8 cellular contexts compared by ENCODE assay signal in the genomic region with DNA sequence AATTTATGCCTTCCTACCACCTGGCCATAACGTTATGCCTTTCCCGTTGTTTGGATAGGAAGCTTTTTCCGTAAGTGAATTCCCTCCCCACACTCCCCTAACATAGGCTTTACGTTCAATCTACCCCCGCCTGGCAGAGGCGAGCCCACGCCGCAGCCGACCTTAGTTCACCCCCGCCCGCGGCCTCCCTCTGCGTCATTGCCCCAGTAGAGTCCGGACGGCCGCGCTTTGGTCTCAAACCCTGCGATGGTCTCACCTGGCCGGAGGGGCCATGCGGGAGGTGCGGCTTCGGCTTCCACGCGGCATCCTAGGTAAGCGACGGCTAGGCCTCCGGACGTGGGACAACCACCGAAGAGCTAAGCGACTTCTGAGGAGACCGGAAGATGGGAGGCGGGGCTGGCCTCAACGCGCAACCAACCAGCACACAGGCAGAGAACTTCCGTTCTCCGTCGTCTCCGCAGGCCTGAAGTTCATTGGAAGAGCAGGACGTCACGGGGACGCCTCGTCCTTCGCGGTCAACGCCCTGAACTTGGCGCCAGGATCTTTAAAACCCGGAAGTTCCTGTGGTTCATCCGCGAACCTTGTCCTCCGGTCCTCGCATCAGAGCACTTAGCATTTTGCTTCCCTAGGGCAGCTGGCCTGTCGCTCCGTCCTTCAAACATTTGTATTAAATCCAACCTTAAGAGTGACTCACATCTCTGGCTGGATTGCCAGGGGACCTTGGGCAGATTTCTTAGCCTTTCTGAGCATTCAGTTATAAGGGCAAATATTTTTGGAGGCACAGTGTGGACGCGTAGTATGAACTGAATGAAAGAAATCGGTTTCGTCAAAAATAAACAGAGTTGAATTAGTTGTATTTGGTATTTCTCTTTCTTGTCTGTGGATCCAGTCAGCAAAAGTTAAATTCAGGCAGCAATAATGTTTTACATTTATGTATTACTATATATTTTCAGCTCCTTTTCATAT. TPM values are rescaled to one million over a fixed set of nuclear protein-coding genes. Genes with fewer than 3 reads are reported as not detected.
A peak's percentile ranks its signal among the peaks of the same experiment; 100 is the strongest.
DNase-seq lines count a peak whose midpoint lies in the region; ATAC-seq, FAIRE-seq and TF ChIP-seq lines count a peak whose summit lies in the region.

A gene with protein sequence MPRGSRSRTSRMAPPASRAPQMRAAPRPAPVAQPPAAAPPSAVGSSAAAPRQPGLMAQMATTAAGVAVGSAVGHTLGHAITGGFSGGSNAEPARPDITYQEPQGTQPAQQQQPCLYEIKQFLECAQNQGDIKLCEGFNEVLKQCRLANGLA (minus strand): TSS at position 369 of the 966 bp plus-strand sequence. CDS start 63 bp downstream, at position 306.

- peaks cover 26% of the 10 kb centered on the region for H3K79me2 ChIP-seq in endothelial cell of umbilical vein (ENCODE audit: control insufficient read depth, insufficient read depth, low read length)

- H3K27ac Mint-ChIP-seq in IgD-negative memory B cell = peak within 1 kb of the TSS; percentile 92 to 99 (median 98)

- H3K9me3 ChIP-seq in endothelial cell of umbilical vein (replicated peaks; ENCODE audit: control insufficient read depth, insufficient read depth, low read length) (no peaks in the 10 kb centered on the region), mucosa of rectum (ENCODE audit: control insufficient read depth in 2 of 2, low read length in 2 of 2) (no peaks in the 10 kb centered on the region)

- FAIRE-seq in endothelial cell of umbilical vein (lab: Jason Lieb, UNC) = peak; percentile 98

- H3K36me3 ChIP-seq in endothelial cell of umbilical vein (ENCODE audit: control insufficient read depth in 2 of 2, extremely low read depth in 1 of 2, insufficient read depth in 2 of 2, low read length in 2 of 2) (peaks cover 6 to 12% of the 10 kb centered on the region in 2 experiments), mucosa of rectum (ENCODE audit: control insufficient read depth in 2 of 2, insufficient read depth in 2 of 2, low read length in 2 of 2) (peaks cover 20 to 25% of the 10 kb centered on the region in 2 donors)

- TF ChIP-seq CTCF in endothelial cell of umbilical vein (IDR thresholded peaks at IDR 0.05; ENCODE audit: extremely low read depth in 1 of 2, insufficient read depth in 1 of 2, low read depth in 1 of 2, low read length in 2 of 2) = no peak

- H3K27me3 Mint-ChIP-seq in IgD-negative memory B cell = no peaks in the 10 kb centered on the region

- dilution Hi-C loops in endothelial cell of umbilical vein (cut with MboI; ENCODE audit: extremely low pct_ligation_motif_present, low sequenced_read_pairs) = no loop called here

- peaks cover 17 to 24% (median 22%) of the 10 kb centered on the region in 3 donors for H3K4me1 Mint-ChIP-seq in IgD-negative memory B cell

- POLR2A ChIA-PET in endothelial cell of umbilical vein (lab: Charles Lee) = interaction anchor here (0.6 to 1.6 kb wide), 4 partner anchors 13 to 105 kb away, joined by 3 to 7 read pairs (median 5); partner anchors contain the start of genes CCT6A, PHKG1 and PSPH

- ATAC-seq in GM21529 (IDR thresholded peaks at IDR 0.05; ENCODE audit: unreplicated experiment) = peak; percentile 99

- peak; percentile 70 for TF ChIP-seq POLR2A in endothelial cell of umbilical vein (IDR thresholded peaks at IDR 0.05; ENCODE audit: low read depth, low read length)

- peaks cover 0 to 4% (median 0%) of the 10 kb centered on the region in 3 donors for H3K9me3 Mint-ChIP-seq in IgD-negative memory B cell

- H2AFZ ChIP-seq in endothelial cell of umbilical vein (ENCODE audit: low read depth, low read length) = peak within 1 kb of the TSS; percentile 92

- TSS peak; percentile 93 for BruUV-seq in endothelial cell of umbilical vein (replicated peaks; lab: Mats Ljungman, UMichigan)

- H3K27ac ChIP-seq in endothelial cell of umbilical vein (ENCODE audit: insufficient read depth, low read depth, low read length) (peak within 1 kb of the TSS; percentile 77), mucosa of rectum (ENCODE audit: low read depth in 2 of 2, low read length in 2 of 2) (peak within 1 kb of the TSS; percentile 96 to 97)

- peak within 1 kb of the TSS; percentile 93 for H3K9ac ChIP-seq in endothelial cell of umbilical vein (replicated peaks; ENCODE audit: extremely low read depth, insufficient read depth, low read length)
- H3K9ac ChIP-seq in mucosa of rectum (ENCODE audit: low read depth in 1 of 2, low read length in 2 of 2) = peak within 1 kb of the TSS; percentile 98 to 99

- intact Hi-C loops in endothelial cell of umbilical vein (cut with micrococcal nuclease) = loop anchor here (1.0 to 10.0 kb wide), 5 partner anchors 28 to 742 kb away; partner anchors contain the start of genes LANCL2, SUMF2 and VOPP1

- peak within 1 kb of the TSS; percentile 54 to 87 (median 86) for H3K4me3 ChIP-seq in endothelial cell of umbilical vein (replicated peaks in 1 of 3; ENCODE audit: insufficient read depth in 1 of 3, low read depth in 1 of 3, low read length in 3 of 3)
- H3K4me3 ChIP-seq in mucosa of rectum (ENCODE audit: low read length in 2 of 2) = peak within 1 kb of the TSS; percentile 70 to 95

- no peaks in the 10 kb centered on the region for H3K9me1 ChIP-seq in endothelial cell of umbilical vein (replicated peaks; ENCODE audit: control insufficient read depth, extremely low read depth, insufficient read depth, low read length)

- peak within 1 kb of the TSS; percentile 76 for H3K4me2 ChIP-seq in endothelial cell of umbilical vein (ENCODE audit: insufficient read depth, low read length)

- peak; percentile 98 for DNase-seq in DMS 273 treated with DMSO at 0.1 percent for 48 hours (lab: John Stamatoyannopoulos, UW)
- peak; percentile 97 for DNase-seq in OCI-M1 (lab: John Stamatoyannopoulos, UW)
- peak; percentile 85 for DNase-seq in activated T-cell treated with anti-CD3 and anti-CD28 coated beads for 1 hour (ENCODE audit: low read depth)
- DNase-seq in endothelial cell of umbilical vein (ENCODE audit: low read depth, low spot score) = peak; percentile 98
- peak; percentile 91 for DNase-seq in stimulated activated CD8-positive, alpha-beta memory T cell treated with anti-CD3 and anti-CD28 coated beads, Interleukin-4, amount 100 ng/mL, for 48 hours

- H3K4me3 Mint-ChIP-seq in IgD-negative memory B cell = peak within 1 kb of the TSS; percentile 94 to 99 (median 98)

- H3K27me3 ChIP-seq in endothelial cell of umbilical vein (ENCODE audit: control insufficient read depth in 2 of 2, insufficient read depth in 2 of 2, low read length in 2 of 2) (no peaks in the 10 kb centered on the region), mucosa of rectum (ENCODE audit: control insufficient read depth in 2 of 2, insufficient read depth in 2 of 2, low read length in 2 of 2) (no peaks in the 10 kb centered on the region)

- CTCF ChIA-PET in endothelial cell of umbilical vein (lab: Charles Lee) = interaction anchor here (0.8 to 2.6 kb wide), 5 partner anchors 8 to 465 kb away, joined by 3 to 19 read pairs (median 5); partner anchors contain the start of gene PHKG1

- H4K20me1 ChIP-seq in endothelial cell of umbilical vein (replicated peaks; ENCODE audit: control insufficient read depth, extremely low read depth, insufficient read depth, low read length) = no peaks in the 10 kb centered on the region

- peaks cover 3% of the 10 kb centered on the region for H3K36me3 Mint-ChIP-seq in IgD-negative memory B cell

- H3K4me1 ChIP-seq in endothelial cell of umbilical vein (ENCODE audit: control insufficient read depth, extremely low read depth, insufficient read depth, low read length) (peaks cover 4% of the 10 kb centered on the region), mucosa of rectum (ENCODE audit: control insufficient read depth in 2 of 2, insufficient read depth in 2 of 2, low read length in 2 of 2) (peaks cover 0 to 9% of the 10 kb centered on the region in 2 donors)

TF ChIP-seq in endothelial cell of umbilical vein, 7 proteins besides CTCF, POLR2A, EP300 and RAD21:
- TF ChIP-seq MYC (IDR thresholded peaks at IDR 0.05; ENCODE audit: low read depth, low read length) (peak; percentile 15), GATA2 (IDR thresholded peaks at IDR 0.05; ENCODE audit: insufficient read depth, insufficient read length, low read depth, low read length) (no peak), POLR2AphosphoS5 (IDR thresholded peaks at IDR 0.05; ENCODE audit: insufficient read depth, low read depth, low read length) (no peak)
TF ChIP-seq in endothelial cell of umbilical vein: peak in this region for 1.

RNA-seq across cellular contexts. Expression of the gene that starts here (rescaled TPM):
- polyA plus RNA-seq in IgD-negative memory B cell (530 TPM), endothelial cell of umbilical vein (616 and 626 TPM in 2 replicates)
- 368 and 378 TPM in 2 replicates for total RNA-seq in endothelial cell of umbilical vein
- polyA plus RNA-seq in endothelial cell of umbilical vein (2011; cell fraction: cytosol; rRNA removed) = 387 and 441 TPM in 2 replicates
- polyA plus RNA-seq in endothelial cell of umbilical vein (2011; cell fraction: nucleus; rRNA removed) = 127 and 130 TPM in 2 replicates
- 307 and 367 TPM in 2 replicates for polyA plus RNA-seq in endothelial cell of umbilical vein (2012)
- polyA minus RNA-seq in endothelial cell of umbilical vein = 106 and 112 TPM in 2 replicates
- 196 TPM for polyA minus RNA-seq in endothelial cell of umbilical vein (2011; cell fraction: cytosol; rRNA and poly(A)+ RNA removed)
- 23.4 and 47.2 TPM in 2 replicates for polyA minus RNA-seq in endothelial cell of umbilical vein (2011; cell fraction: nucleus; rRNA and poly(A)+ RNA removed)

Comparison
In these comparisons a context has a peak if more than half of its experiments do, and no peak if none do; other contexts are left out.
1. Peak in every context shown above with its lines: DNase-seq, ATAC-seq, H3K4me3 ChIP-seq and H3K27ac ChIP-seq.